Comparison of ENCODE assay signal across 8 cellular contexts in the genomic region with DNA sequence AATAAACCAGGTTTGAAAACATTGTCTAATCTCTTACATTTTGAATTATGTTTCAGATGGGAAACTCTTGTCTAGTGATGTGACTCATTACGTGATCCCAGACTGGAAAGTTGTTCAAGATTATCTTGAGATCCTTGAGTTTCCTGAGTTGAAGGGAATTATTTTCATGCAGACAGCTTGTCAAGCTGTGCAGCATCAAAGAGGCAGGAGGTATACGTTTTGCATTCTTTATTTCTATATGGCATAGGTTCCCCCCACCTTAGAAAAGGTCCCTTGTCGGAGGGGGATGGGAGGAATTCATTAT. TPM values are rescaled to one million over a fixed set of nuclear protein-coding genes. Genes with fewer than 3 reads are reported as not detected.
DNase-seq lines count a peak whose midpoint lies in the region; ATAC-seq, FAIRE-seq and TF ChIP-seq lines count a peak whose summit lies in the region.

No MANE protein-coding gene starts in this region.

- no peaks in the 10 kb centered on the region for H3K79me2 ChIP-seq in keratinocyte (ENCODE audit: control insufficient read depth, insufficient read depth, low read length)

- intact Hi-C loops in heart left ventricle (cut with DNase I): loop anchor here in 2 of 10 donors (5.0 kb wide), 1 partner anchor 202 kb away; the partner anchor contains the start of gene SNAPC5 (in 2 of the 2)
- intact Hi-C loops in Right ventricle myocardium inferior (cut with DNase I): loop anchor here (5.0 kb wide), 1 partner anchor 202 kb away; the partner anchor contains the start of gene SNAPC5
- intact Hi-C loops in activated CD4-positive, alpha-beta memory T cell treated with anti-CD3 and anti-CD28 coated beads for 36 hours (cut with micrococcal nuclease): loop anchor here (5.0 to 10.0 kb wide), 3 partner anchors 62 to 680 kb away; partner anchors contain the start of genes INTS14, RAB11A and TIPIN
- intact Hi-C loops in body of pancreas (cut with DNase I): no loop called here

- H3K9ac ChIP-seq in keratinocyte (ENCODE audit: control insufficient read depth, extremely low read depth, insufficient read depth, low read length): peak overlapping the region; percentile 80

- 38 to 46% (median 43%) methylated on average over 3 of the region's 3 CpGs for WGBS in heart left ventricle, 4 donors
- 16 to 24% methylated on average over 3 of the region's 3 CpGs for WGBS in body of pancreas, 2 donors

- CTCF ChIA-PET in activated CD4-positive, alpha-beta memory T cell treated with anti-CD3 and anti-CD28 coated beads for 36 hours (lab: Charles Lee): interaction anchor here (0.7 to 1.6 kb wide), 4 partner anchors 43 to 684 kb away, joined by 3 to 4 read pairs (median 3); partner anchors contain the start of genes INTS14, RAB11A and SNAPC5

- no peaks in the 10 kb centered on the region for H3K9me1 ChIP-seq in keratinocyte (ENCODE audit: control insufficient read depth, extremely low read depth, insufficient read depth, low read length)

- peaks cover 11% of the 10 kb centered on the region for H3K36me3 Mint-ChIP-seq in activated CD4-positive, alpha-beta memory T cell treated with anti-CD3 and anti-CD28 coated beads for 36 hours
- H3K36me3 Mint-ChIP-seq in type B pancreatic cell: peaks cover 9% of the 10 kb centered on the region

- H3K4me2 ChIP-seq in keratinocyte (ENCODE audit: control insufficient read depth, extremely low read depth, insufficient read depth, low read depth, low read length): peak overlapping the region; percentile 95

- H3K4me1 Mint-ChIP-seq in activated CD4-positive, alpha-beta memory T cell treated with anti-CD3 and anti-CD28 coated beads for 36 hours (ENCODE audit: low read depth): peaks cover 39% of the 10 kb centered on the region
- H3K4me1 Mint-ChIP-seq in type B pancreatic cell (ENCODE audit: unreplicated experiment): peaks cover 40% of the 10 kb centered on the region

- H3K9me3 Mint-ChIP-seq in activated CD4-positive, alpha-beta memory T cell treated with anti-CD3 and anti-CD28 coated beads for 36 hours: no peaks in the 10 kb centered on the region
- H3K9me3 Mint-ChIP-seq in type B pancreatic cell: no peaks in the 10 kb centered on the region

- dilution Hi-C loops in keratinocyte (cut with MboI; ENCODE audit: extremely low pct_ligation_motif_present, low sequenced_read_pairs): no loop called here

- peaks cover 0 to 30% (median 21%) of the 10 kb centered on the region in 9 donors for H3K36me3 ChIP-seq in heart left ventricle
- H3K36me3 ChIP-seq in keratinocyte (ENCODE audit: control insufficient read depth in 2 of 2, extremely low read depth in 1 of 2, insufficient read depth in 2 of 2, low read length in 2 of 2): no peaks in the 10 kb centered on the region
- H3K36me3 ChIP-seq in body of pancreas (replicated peaks in 1 of 2; ENCODE audit: insufficient read depth in 1 of 2, low read depth in 2 of 2): no peaks in the 10 kb centered on the region

- FAIRE-seq in keratinocyte (lab: Jason Lieb, UNC): no peak

- H3K27ac Mint-ChIP-seq in activated CD4-positive, alpha-beta memory T cell treated with anti-CD3 and anti-CD28 coated beads for 36 hours: peak overlapping the region; percentile 89
- H3K27ac Mint-ChIP-seq in type B pancreatic cell: peak overlapping the region; percentile 87

- H3K27me3 ChIP-seq in heart left ventricle: no peaks in the 10 kb centered on the region
- H3K27me3 ChIP-seq in keratinocyte (ENCODE audit: control insufficient read depth, extremely low read depth, insufficient read depth, low read length): no peaks in the 10 kb centered on the region
- H3K27me3 ChIP-seq in body of pancreas: no peaks in the 10 kb centered on the region

- no peak for ATAC-seq in heart left ventricle
- ATAC-seq in Right ventricle myocardium inferior: no peak
- no peak for ATAC-seq in body of pancreas
- no peak for ATAC-seq in GM21447 (IDR thresholded peaks at IDR 0.05; ENCODE audit: unreplicated experiment)
- ATAC-seq in GM21786 (IDR thresholded peaks at IDR 0.05; ENCODE audit: unreplicated experiment): no peak

- H3K27me3 Mint-ChIP-seq in activated CD4-positive, alpha-beta memory T cell treated with anti-CD3 and anti-CD28 coated beads for 36 hours: no peaks in the 10 kb centered on the region
- no peaks in the 10 kb centered on the region for H3K27me3 Mint-ChIP-seq in type B pancreatic cell

- peaks cover 4 to 37% (median 19%) of the 10 kb centered on the region in 12 donors for H3K4me1 ChIP-seq in heart left ventricle
- H3K4me1 ChIP-seq in keratinocyte (ENCODE audit: control insufficient read depth, extremely low read depth, insufficient read depth, low read length): peaks cover 41% of the 10 kb centered on the region
- peaks cover 41% of the 10 kb centered on the region for H3K4me1 ChIP-seq in body of pancreas

- TF ChIP-seq POLR2A in heart left ventricle (IDR thresholded peaks at IDR 0.05) (no peak), body of pancreas (IDR thresholded peaks at IDR 0.05) (no peak)

- POLR2A ChIA-PET in activated CD4-positive, alpha-beta memory T cell treated with anti-CD3 and anti-CD28 coated beads for 36 hours (lab: Charles Lee): interaction anchor here (0.5 to 1.7 kb wide), 8 partner anchors 62 to 1468 kb away, joined by 3 to 6 read pairs (median 4); partner anchors contain the start of genes HACD3, RNU5B-1, RPL4 and SNAPC5

- H3K4me3 ChIP-seq in heart left ventricle (peak overlapping the region in 7 of 12 donors; percentile 69 to 96 (median 83)), keratinocyte (ENCODE audit: control insufficient read depth in 2 of 3, extremely low read depth in 1 of 3, insufficient read depth in 2 of 3, low read depth in 1 of 3, low read length in 3 of 3) (peak overlapping the region in 2 of 3 experiments; percentile 10 to 73), body of pancreas (no peak overlapping the region)

- H3K27ac ChIP-seq in heart left ventricle (peak overlapping the region in 9 of 12 donors; percentile 85 to 95 (median 92)), keratinocyte (ENCODE audit: control insufficient read depth, insufficient read depth, low read length) (peak overlapping the region; percentile 73), body of pancreas (peak overlapping the region in 2 of 4 donors; percentile 88 to 90)

- no peaks in the 10 kb centered on the region for H3K9me3 ChIP-seq in heart left ventricle
- no peaks in the 10 kb centered on the region for H3K9me3 ChIP-seq in keratinocyte (ENCODE audit: control insufficient read depth, low read depth, low read length)
- H3K9me3 ChIP-seq in body of pancreas: no peaks in the 10 kb centered on the region

- H3K4me3 Mint-ChIP-seq in activated CD4-positive, alpha-beta memory T cell treated with anti-CD3 and anti-CD28 coated beads for 36 hours: peak overlapping the region; percentile 84
- peak overlapping the region; percentile 90 for H3K4me3 Mint-ChIP-seq in type B pancreatic cell

- no peak for DNase-seq in heart left ventricle
- DNase-seq in Right ventricle myocardium inferior (ENCODE audit: missing footprints): no peak
- no peak for DNase-seq in activated CD4-positive, alpha-beta memory T cell treated with anti-CD3 and anti-CD28 coated beads for 36 hours
- no peak for DNase-seq in keratinocyte (ENCODE audit: low read depth, low spot score)
- DNase-seq in type B pancreatic cell (ENCODE audit: extremely low spot score, unreplicated experiment): no peak
- no peak for DNase-seq in body of pancreas

- no peaks in the 10 kb centered on the region for H4K20me1 ChIP-seq in keratinocyte (ENCODE audit: control insufficient read depth, extremely low read depth, insufficient read depth, low read length)

- H2AFZ ChIP-seq in keratinocyte (ENCODE audit: control insufficient read depth, low read length): no peak overlapping the region

- no peak for TF ChIP-seq CTCF in heart left ventricle (IDR thresholded peaks at IDR 0.05)
- TF ChIP-seq CTCF in keratinocyte (optimal IDR thresholded peaks at IDR 0.05 in 1 of 3, IDR thresholded peaks at IDR 0.05 in 1 of 3, conservative IDR thresholded peaks at IDR 0.05 in 1 of 3; ENCODE audit: extremely low read depth in 1 of 3, insufficient read depth in 2 of 3, low read length in 3 of 3): no peak
- no peak for TF ChIP-seq CTCF in type B pancreatic cell (conservative IDR thresholded peaks at IDR 0.05)
- TF ChIP-seq CTCF in body of pancreas (IDR thresholded peaks at IDR 0.05): no peak

RNA-seq across cellular contexts. Expression of gene DIS3L, which starts 1.5 kb away (rescaled TPM):
- total RNA-seq in heart left ventricle: 10 to 100 TPM; 26.7 to 62.5 (median 35.7) TPM
- 10 to 100 TPM; 13.0 to 16.0 TPM for polyA plus RNA-seq in heart left ventricle
- total RNA-seq in Right ventricle myocardium inferior: 40.3 TPM
- 10 to 100 TPM; 23.5 to 26.3 TPM for total RNA-seq in activated CD4-positive, alpha-beta memory T cell treated with anti-CD3 and anti-CD28 coated beads for 36 hours
- 3.8 to 12.2 TPM (median 7.6 TPM) in 3 replicates for polyA plus RNA-seq in keratinocyte
- 3.0 TPM for polyA plus RNA-seq in keratinocyte (2011; ENCODE audit: low read depth)
- polyA plus RNA-seq in keratinocyte (2011; cell fraction: cytosol; rRNA removed): 3.3 and 7.3 TPM in 2 replicates
- polyA plus RNA-seq in keratinocyte (2011; cell fraction: nucleus; rRNA removed): 4.3 TPM in 2 replicates
- 2.0 and 6.6 TPM in 2 replicates for polyA plus RNA-seq in keratinocyte (2012; ENCODE audit: low replicate concordance)
- 1.8 to 7.1 TPM (median 2.9 TPM) in 3 replicates for polyA minus RNA-seq in keratinocyte
- polyA minus RNA-seq in keratinocyte (2011; cell fraction: cytosol; rRNA and poly(A)+ RNA removed): 11.7 TPM
- 3.3 and 7.1 TPM in 2 replicates for polyA minus RNA-seq in keratinocyte (2011; cell fraction: nucleus; rRNA and poly(A)+ RNA removed)
- total RNA-seq in type B pancreatic cell (ENCODE audit: low replicate concordance): 21.6 and 37.7 TPM in 2 replicates
- total RNA-seq in body of pancreas: 10 to 100 TPM; 17.5 to 17.9 TPM

RNA-seq across cellular contexts. Expression of gene MEGF11, which starts 41.3 kb away (rescaled TPM):
- total RNA-seq in heart left ventricle: not detected
- under 1 TPM in 1 of 2 donors, not detected in 1; 0.07 TPM for polyA plus RNA-seq in heart left ventricle
- total RNA-seq in Right ventricle myocardium inferior: not detected
- total RNA-seq in activated CD4-positive, alpha-beta memory T cell treated with anti-CD3 and anti-CD28 coated beads for 36 hours: not detected
- polyA plus RNA-seq in keratinocyte: not detected in 3 replicates
- polyA plus RNA-seq in keratinocyte (2011; ENCODE audit: low read depth): not detected
- polyA plus RNA-seq in keratinocyte (2011; cell fraction: cytosol; rRNA removed): not detected in 2 replicates
- 0.05 TPM in 1 of 2 replicates, not detected in the other for polyA plus RNA-seq in keratinocyte (2011; cell fraction: nucleus; rRNA removed)
- 0.15 and 1.0 TPM in 2 replicates for polyA plus RNA-seq in keratinocyte (2012; ENCODE audit: low replicate concordance)
- polyA minus RNA-seq in keratinocyte: not detected in 3 replicates
- polyA minus RNA-seq in keratinocyte (2011; cell fraction: cytosol; rRNA and poly(A)+ RNA removed): not detected
- not detected in 2 replicates for polyA minus RNA-seq in keratinocyte (2011; cell fraction: nucleus; rRNA and poly(A)+ RNA removed)
- total RNA-seq in type B pancreatic cell (ENCODE audit: low replicate concordance): 2.6 and 3.3 TPM in 2 replicates
- not detected for total RNA-seq in body of pancreas

Comparison
In these comparisons a context has a peak if more than half of its experiments do, and no peak if none do; other contexts are left out.
1. H3K4me3 ChIP-seq: peak in heart left ventricle (7 of 12) and keratinocyte (2 of 3); none in body of pancreas (0 of 2).